ENCODE assay signal across 12 cellular contexts in the genomic region with DNA sequence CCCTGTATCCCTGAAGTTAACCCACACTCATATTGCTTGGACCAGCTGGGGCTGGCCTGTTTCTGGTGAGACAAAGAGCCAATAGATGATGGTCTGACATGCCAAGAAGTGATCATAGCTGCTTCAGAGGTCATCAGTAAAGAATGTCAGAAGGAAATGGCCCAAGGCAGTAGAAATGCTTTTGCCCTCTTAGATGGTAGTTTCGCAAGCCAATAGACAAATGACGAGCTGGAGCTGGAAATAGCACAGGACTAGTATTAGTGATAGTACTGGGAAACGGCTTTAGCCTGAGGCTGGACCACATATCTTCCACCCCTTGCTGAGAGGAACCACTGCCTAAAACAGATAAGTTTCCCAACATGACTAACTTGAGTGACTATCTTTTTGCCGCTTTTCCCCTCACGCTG.
A peak's percentile ranks its signal among the peaks of the same experiment; 100 is the strongest.
DNase-seq lines count a peak whose midpoint lies in the region; ATAC-seq and TF ChIP-seq lines count a peak whose summit lies in the region.
"Had no signal": no experiment of that assay in that cellular context is flagged by ENCODE, and none has a peak within 500 bp of the region (broad histone marks: within the 10 kb centered on the region; RNA-seq: fewer than 3 reads in every experiment).

No MANE protein-coding gene starts in this region.

- H3K36me3 ChIP-seq in Karpas-422 (ENCODE audit: insufficient read depth, low read length) = no peaks in the 10 kb centered on the region
- no peaks in the 10 kb centered on the region for H3K36me3 ChIP-seq in right atrium auricular region
- no peaks in the 10 kb centered on the region for H3K36me3 ChIP-seq in naive thymus-derived CD4-positive, alpha-beta T cell (ENCODE audit: control insufficient read depth in 2 of 3, insufficient read depth in 3 of 3, low read length in 3 of 3)

- H2AFZ ChIP-seq in Karpas-422 (ENCODE audit: low read length) = no peak overlapping the region

- H3K27me3 ChIP-seq in Karpas-422 (ENCODE audit: low read length) = no peaks in the 10 kb centered on the region
- no peaks in the 10 kb centered on the region for H3K27me3 ChIP-seq in right atrium auricular region
- H3K27me3 ChIP-seq in naive thymus-derived CD4-positive, alpha-beta T cell (ENCODE audit: control insufficient read depth in 2 of 2, insufficient read depth in 2 of 2, low read length in 2 of 2) = no peaks in the 10 kb centered on the region

- peaks cover 0 to 3% (median 0%) of the 10 kb centered on the region in 11 donors for H3K9me3 Mint-ChIP-seq in naive thymus-derived CD4-positive, alpha-beta T cell

- H3K4me3 ChIP-seq in Karpas-422 (ENCODE audit: low read length) (no peak overlapping the region), astrocyte of the cerebellum (ENCODE audit: low read depth, low read length) (no peak overlapping the region), right atrium auricular region (no peak overlapping the region)
- H3K4me3 ChIP-seq in naive thymus-derived CD4-positive, alpha-beta T cell (ENCODE audit: low read length) = no peak overlapping the region

- no peaks in the 10 kb centered on the region for H3K4me1 Mint-ChIP-seq in naive thymus-derived CD4-positive, alpha-beta T cell

- no peak overlapping the region for H3K4me3 Mint-ChIP-seq in naive thymus-derived CD4-positive, alpha-beta T cell

- H3K9me3 ChIP-seq in Karpas-422 (ENCODE audit: low read length) (no peaks in the 10 kb centered on the region), right atrium auricular region (no peaks in the 10 kb centered on the region)
- no peaks in the 10 kb centered on the region for H3K9me3 ChIP-seq in naive thymus-derived CD4-positive, alpha-beta T cell (ENCODE audit: control insufficient read depth in 2 of 3, low read length in 3 of 3)

- in situ Hi-C loops in astrocyte of the cerebellum (cut with HindIII; ENCODE audit: low sequenced_read_pairs) = no loop called here

- H3K9me2 ChIP-seq in Karpas-422 (replicated peaks; ENCODE audit: insufficient read depth, low read length) = no peaks in the 10 kb centered on the region

- intact Hi-C loops in naive thymus-derived CD4-positive, alpha-beta T cell (cut with micrococcal nuclease) = no loop called here

- no peak overlapping the region for H3K4me2 ChIP-seq in Karpas-422 (ENCODE audit: low read depth, low read length, poor library complexity, severe bottlenecking)

- H3K36me3 Mint-ChIP-seq in naive thymus-derived CD4-positive, alpha-beta T cell = no peaks in the 10 kb centered on the region

- H3K79me2 ChIP-seq in Karpas-422 (ENCODE audit: low read length) = no peaks in the 10 kb centered on the region

- no peaks in the 10 kb centered on the region for H4K20me1 ChIP-seq in Karpas-422 (ENCODE audit: insufficient read depth, low read depth, low read length)

- peak overlapping the region in 1 of 9 donors; percentile 16 for H3K27ac Mint-ChIP-seq in naive thymus-derived CD4-positive, alpha-beta T cell

- CTCF ChIA-PET in naive thymus-derived CD4-positive, alpha-beta T cell (lab: Charles Lee) = no interaction called here

- peak; percentile 90 for DNase-seq in AG08395 (ENCODE audit: low spot score)
- peak; percentile 21 for DNase-seq in Karpas-422
- DNase-seq in astrocyte of the cerebellum (ENCODE audit: low read depth) = peak; percentile 5
- peak; percentile 66 for DNase-seq in right atrium auricular region (ENCODE audit: low spot score)
- DNase-seq in stimulated activated CD4-positive, alpha-beta T cell treated with anti-CD3 and anti-CD28 coated beads, Interleukin-2, amount 100 ng/mL, for 24 hours = no peak
- DNase-seq in retina = no peak
- DNase-seq in naive thymus-derived CD4-positive, alpha-beta T cell = no peak
- DNase-seq: hippocampal formation, NCI-H1105 treated with DMSO at 0.1 percent for 48 hours, SHP77 had no signal

- H3K27me3 Mint-ChIP-seq in naive thymus-derived CD4-positive, alpha-beta T cell = peaks cover 8 to 35% (median 15%) of the 10 kb centered on the region in 5 donors

- no peak for ATAC-seq in naive thymus-derived CD4-positive, alpha-beta T cell
- no peak for ATAC-seq in GM21717 (IDR thresholded peaks at IDR 0.05; ENCODE audit: unreplicated experiment)

- H3K4me1 ChIP-seq in Karpas-422 (ENCODE audit: low read length) (no peaks in the 10 kb centered on the region), right atrium auricular region (peaks cover 0 to 17% of the 10 kb centered on the region in 2 donors)
- no peaks in the 10 kb centered on the region for H3K4me1 ChIP-seq in naive thymus-derived CD4-positive, alpha-beta T cell (ENCODE audit: control insufficient read depth in 2 of 2, insufficient read depth in 2 of 2, low read length in 2 of 2)

- no peak overlapping the region for H3K27ac ChIP-seq in Karpas-422 (ENCODE audit: low read length)
- H3K27ac ChIP-seq in right atrium auricular region = peak overlapping the region in 1 of 2 donors; percentile 30
- H3K27ac ChIP-seq in naive thymus-derived CD4-positive, alpha-beta T cell (ENCODE audit: low read depth, low read length) = no peak overlapping the region
- H3K27ac ChIP-seq: C4-2B had no signal

- no peak overlapping the region for H3K9ac ChIP-seq in Karpas-422 (ENCODE audit: low read length)

- no peak for TF ChIP-seq CTCF in astrocyte of the cerebellum (IDR thresholded peaks at IDR 0.05; ENCODE audit: low read depth, low read length, missing control alignments)
- no peak for TF ChIP-seq CTCF in right atrium auricular region (IDR thresholded peaks at IDR 0.05)

- POLR2A ChIA-PET in naive thymus-derived CD4-positive, alpha-beta T cell (lab: Charles Lee) = no interaction called here

Comparison
In these comparisons a context has a peak if more than half of its experiments do, and no peak if none do; other contexts are left out.
1. DNase-seq: peak in AG08395 (single experiment), Karpas-422 (single experiment), astrocyte of the cerebellum (single experiment) and right atrium auricular region (single experiment); none in stimulated activated CD4-positive, alpha-beta T cell treated with anti-CD3 and anti-CD28 coated beads, Interleukin-2, amount 100 ng/mL, for 24 hours (0 of 2), retina (single experiment) and naive thymus-derived CD4-positive, alpha-beta T cell (0 of 9).